In the genomic region with DNA sequence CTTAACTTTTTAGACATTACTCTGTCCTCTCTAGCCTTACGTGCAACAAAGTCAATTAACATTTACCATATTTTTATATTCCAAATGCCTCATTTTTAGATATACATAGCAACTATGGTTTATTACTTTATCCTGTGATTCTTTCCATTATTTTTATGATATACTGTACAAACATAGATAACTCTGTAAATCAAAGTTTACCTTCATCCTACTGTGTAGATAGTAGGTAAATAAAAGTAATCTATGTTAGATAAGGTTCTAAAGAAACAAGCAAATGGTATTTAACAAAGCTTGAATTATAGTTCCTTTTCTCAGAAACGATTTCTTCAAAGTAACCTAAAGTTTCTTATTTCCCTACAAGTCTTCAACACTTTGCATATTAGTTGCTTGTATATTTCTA, we compare ENCODE assay signal across 40 cellular contexts.
"Had no signal": no experiment of that assay in that cellular context is flagged by ENCODE, and none has a peak within 500 bp of the region (broad histone marks: within the 10 kb centered on the region; RNA-seq: fewer than 3 reads in every experiment).

No MANE protein-coding gene starts in this region.

- H3K27ac ChIP-seq: ascending aorta, body of pancreas, brain microvascular endothelial cell, breast epithelium, cardiac muscle cell had no signal

- H3K4me1 ChIP-seq: ascending aorta, body of pancreas, breast epithelium had no signal

- H3K27me3 ChIP-seq: ascending aorta, body of pancreas, brain microvascular endothelial cell, breast epithelium, cardiac muscle cell had no signal

- H3K9me3 Mint-ChIP-seq: activated naive CD4-positive, alpha-beta T cell treated with anti-CD3 and anti-CD28 coated beads, Interleukin-2, amount 10 ng/mL, durations not matched to agents 7 days and 5 days; activated naive CD8-positive, alpha-beta T cell treated with anti-CD3 and anti-CD28 coated beads for 36 hours; activated naive CD8-positive, alpha-beta T cell treated with anti-CD3 and anti-CD28 coated beads, Interleukin-2, amount 10 ng/mL, durations not matched to agents 7 days and 5 days; activated T-helper 1 cell treated with anti-CD3 and anti-CD28 coated beads, Interleukin-12 subunit alpha, Interleukin-12 subunit beta, Interleukin-2, Interleukin-4 antibody, amounts not matched to agents 30 ng/mL and 10 ng/mL and 1 ng/mL, durations not matched to agents 14 hours and 24 hours and 36 hours; brain had no signal

- DNase-seq: activated effector memory CD4-positive, alpha-beta T cell treated with anti-CD3 and anti-CD28 coated beads, Interleukin-2, amount 50 U/mL, for 16 hours; activated effector memory CD4-positive, alpha-beta T cell treated with Interleukin-2 at 50 U/mL for 16 hours; activated gamma-delta T cell; activated gamma-delta T cell treated with Interleukin-2 at 50 U/mL for 16 hours; activated naive CD4-positive, alpha-beta T cell; activated naive CD4-positive, alpha-beta T cell treated with anti-CD3 and anti-CD28 coated beads for 36 hours; activated naive CD4-positive, alpha-beta T cell treated with anti-CD3 and anti-CD28 coated beads, Interleukin-2, amount 10 ng/mL, durations not matched to agents 7 days and 5 days; activated naive CD4-positive, alpha-beta T cell treated with anti-CD3 and anti-CD28 coated beads, Interleukin-2, amount 50 U/mL, for 16 hours; activated naive CD4-positive, alpha-beta T cell treated with Interleukin-2 at 50 U/mL for 16 hours; activated naive CD8-positive, alpha-beta T cell treated with anti-CD3 and anti-CD28 coated beads for 36 hours; activated naive CD8-positive, alpha-beta T cell treated with anti-CD3 and anti-CD28 coated beads, Interleukin-2, amount 10 ng/mL, durations not matched to agents 7 days and 5 days; activated naive CD8-positive, alpha-beta T cell treated with anti-CD3 and anti-CD28 coated beads, Interleukin-2, amount 50 U/mL, for 24 hours; activated T-cell treated with anti-CD3 and anti-CD28 coated beads for 4 hours; activated T-cell treated with anti-CD3 and anti-CD28 coated beads, Interleukin-2, amount 50 U/mL, for 1 hour; activated T-cell treated with anti-CD3 and anti-CD28 coated beads, Interleukin-2, amount 50 U/mL, for 24 hours; activated T-cell treated with anti-CD3 and anti-CD28 coated beads, Interleukin-2, amount 50 U/mL, for 4 hours; activated T-cell treated with anti-CD3 and anti-CD28 coated beads, Interleukin-2, amount 50 U/mL, for 48 hours; activated T-cell treated with anti-CD3 and anti-CD28 coated beads, Interleukin-2, amount 50 U/mL, for 72 hours; amniotic stem cell; amygdala; anterior cingulate cortex; aorta; body of pancreas; brain microvascular endothelial cell; caudate nucleus; central memory CD4-positive, alpha-beta T cell; cerebellar nuclear complex had no signal

- FAIRE-seq: astrocyte, bronchial epithelial cell had no signal

- H3K27ac Mint-ChIP-seq: activated naive CD4-positive, alpha-beta T cell treated with anti-CD3 and anti-CD28 coated beads for 36 hours; activated naive CD4-positive, alpha-beta T cell treated with anti-CD3 and anti-CD28 coated beads, Interleukin-2, amount 10 ng/mL, durations not matched to agents 7 days and 5 days; activated naive CD4-positive, alpha-beta T cell treated with anti-CD3 and anti-CD28 coated beads, Interleukin-2, amount 50 U/mL, for 24 hours; activated naive CD4-positive, alpha-beta T cell treated with anti-CD3 and anti-CD28 coated beads, Interleukin-2, amount 50 U/mL, for 72 hours; activated naive CD8-positive, alpha-beta T cell; activated naive CD8-positive, alpha-beta T cell treated with anti-CD3 and anti-CD28 coated beads for 36 hours; activated naive CD8-positive, alpha-beta T cell treated with anti-CD3 and anti-CD28 coated beads, Interleukin-2, amount 10 ng/mL, durations not matched to agents 7 days and 5 days; activated naive CD8-positive, alpha-beta T cell treated with anti-CD3 and anti-CD28 coated beads, Interleukin-2, amount 50 U/mL, for 24 hours; activated T-cell treated with anti-CD3 and anti-CD28 coated beads, Interleukin-2, amount 50 U/mL, for 24 hours; activated T-cell treated with anti-CD3 and anti-CD28 coated beads, Interleukin-2, amount 50 U/mL, for 72 hours; activated T-helper 1 cell treated with anti-CD3 and anti-CD28 coated beads, Interleukin-12 subunit alpha, Interleukin-12 subunit beta, Interleukin-2, Interleukin-4 antibody, amounts not matched to agents 30 ng/mL and 10 ng/mL and 1 ng/mL, durations not matched to agents 14 hours and 24 hours and 36 hours; activated T-helper 17 cell treated with anti-CD3 and anti-CD28 coated beads, Interleukin-2, amount 50 U/mL, for 72 hours; activated T-helper 2 cell treated with anti-CD3 and anti-CD28 coated beads, Interferon-gamma antibody, Interleukin-2, Interleukin-4, amounts not matched to agents 10 μg/mL and 5 μg/mL and 100 μg/mL, durations not matched to agents 14 hours and 24 hours and 36 hours; brain had no signal

- H3K4me3 Mint-ChIP-seq: activated naive CD4-positive, alpha-beta T cell treated with anti-CD3 and anti-CD28 coated beads for 36 hours; activated naive CD4-positive, alpha-beta T cell treated with anti-CD3 and anti-CD28 coated beads, Interleukin-2, amount 10 ng/mL, durations not matched to agents 7 days and 5 days; activated naive CD4-positive, alpha-beta T cell treated with anti-CD3 and anti-CD28 coated beads, Interleukin-2, amount 50 U/mL, for 24 hours; activated naive CD8-positive, alpha-beta T cell; activated naive CD8-positive, alpha-beta T cell treated with anti-CD3 and anti-CD28 coated beads for 36 hours; activated naive CD8-positive, alpha-beta T cell treated with anti-CD3 and anti-CD28 coated beads, Interleukin-2, amount 10 ng/mL, durations not matched to agents 7 days and 5 days; activated naive CD8-positive, alpha-beta T cell treated with anti-CD3 and anti-CD28 coated beads, Interleukin-2, amount 50 U/mL, for 24 hours; activated T-cell treated with anti-CD3 and anti-CD28 coated beads, Interleukin-2, amount 50 U/mL, for 24 hours; activated T-cell treated with anti-CD3 and anti-CD28 coated beads, Interleukin-2, amount 50 U/mL, for 4 hours; activated T-cell treated with anti-CD3 and anti-CD28 coated beads, Interleukin-2, amount 50 U/mL, for 72 hours; activated T-helper 1 cell treated with anti-CD3 and anti-CD28 coated beads, Interleukin-12 subunit alpha, Interleukin-12 subunit beta, Interleukin-2, Interleukin-4 antibody, amounts not matched to agents 30 ng/mL and 10 ng/mL and 1 ng/mL, durations not matched to agents 14 hours and 24 hours and 36 hours; activated T-helper 17 cell treated with anti-CD3 and anti-CD28 coated beads, Interleukin-2, amount 50 U/mL, for 72 hours; brain; central memory CD8-positive, alpha-beta T cell had no signal

- H3K4me1 Mint-ChIP-seq: activated naive CD4-positive, alpha-beta T cell treated with anti-CD3 and anti-CD28 coated beads, Interleukin-2, amount 10 ng/mL, durations not matched to agents 7 days and 5 days; activated naive CD4-positive, alpha-beta T cell treated with anti-CD3 and anti-CD28 coated beads, Interleukin-2, amount 50 U/mL, for 24 hours; activated naive CD8-positive, alpha-beta T cell treated with anti-CD3 and anti-CD28 coated beads for 36 hours; activated naive CD8-positive, alpha-beta T cell treated with anti-CD3 and anti-CD28 coated beads, Interleukin-2, amount 10 ng/mL, durations not matched to agents 7 days and 5 days; activated naive CD8-positive, alpha-beta T cell treated with anti-CD3 and anti-CD28 coated beads, Interleukin-2, amount 50 U/mL, for 24 hours; activated T-helper 17 cell treated with anti-CD3 and anti-CD28 coated beads, Interleukin-2, amount 50 U/mL, for 72 hours; brain; central memory CD8-positive, alpha-beta T cell had no signal

- H3K36me3 ChIP-seq: ascending aorta, brain microvascular endothelial cell, breast epithelium, cardiac muscle cell had no signal

- H3K4me3 ChIP-seq: ascending aorta, body of pancreas, breast epithelium, cardiac muscle cell had no signal

- H3K27me3 Mint-ChIP-seq: activated naive CD4-positive, alpha-beta T cell treated with anti-CD3 and anti-CD28 coated beads, Interleukin-2, amount 10 ng/mL, durations not matched to agents 7 days and 5 days; activated naive CD4-positive, alpha-beta T cell treated with anti-CD3 and anti-CD28 coated beads, Interleukin-2, amount 50 U/mL, for 24 hours; activated naive CD8-positive, alpha-beta T cell; activated naive CD8-positive, alpha-beta T cell treated with anti-CD3 and anti-CD28 coated beads for 36 hours; activated naive CD8-positive, alpha-beta T cell treated with anti-CD3 and anti-CD28 coated beads, Interleukin-2, amount 10 ng/mL, durations not matched to agents 7 days and 5 days; activated naive CD8-positive, alpha-beta T cell treated with anti-CD3 and anti-CD28 coated beads, Interleukin-2, amount 50 U/mL, for 24 hours; activated T-cell treated with anti-CD3 and anti-CD28 coated beads, Interleukin-2, amount 50 U/mL, for 24 hours; activated T-helper 17 cell treated with anti-CD3 and anti-CD28 coated beads, Interleukin-2, amount 50 U/mL, for 72 hours; central memory CD8-positive, alpha-beta T cell had no signal

- ATAC-seq: activated naive CD4-positive, alpha-beta T cell treated with anti-CD3 and anti-CD28 coated beads, Interleukin-2, amount 50 U/mL, for 72 hours; activated naive CD8-positive, alpha-beta T cell treated with anti-CD3 and anti-CD28 coated beads, Interleukin-2, amount 50 U/mL, for 24 hours; activated T-cell treated with anti-CD3 and anti-CD28 coated beads, Interleukin-2, amount 50 U/mL, for 4 hours; activated T-cell treated with anti-CD3 and anti-CD28 coated beads, Interleukin-2, amount 50 U/mL, for 72 hours; activated T-helper 17 cell treated with anti-CD3 and anti-CD28 coated beads, Interleukin-2, amount 50 U/mL, for 72 hours; body of pancreas had no signal

- H3K9me3 ChIP-seq: ascending aorta, body of pancreas, breast epithelium had no signal

- H3K36me3 Mint-ChIP-seq: activated naive CD4-positive, alpha-beta T cell treated with anti-CD3 and anti-CD28 coated beads, Interleukin-2, amount 10 ng/mL, durations not matched to agents 7 days and 5 days; activated naive CD4-positive, alpha-beta T cell treated with anti-CD3 and anti-CD28 coated beads, Interleukin-2, amount 50 U/mL, for 24 hours; activated naive CD4-positive, alpha-beta T cell treated with anti-CD3 and anti-CD28 coated beads, Interleukin-2, amount 50 U/mL, for 72 hours; activated naive CD8-positive, alpha-beta T cell; activated naive CD8-positive, alpha-beta T cell treated with anti-CD3 and anti-CD28 coated beads for 36 hours; activated naive CD8-positive, alpha-beta T cell treated with anti-CD3 and anti-CD28 coated beads, Interleukin-2, amount 10 ng/mL, durations not matched to agents 7 days and 5 days; brain had no signal
